Comparison of ENCODE assay signal across 16 cellular contexts in the genomic region with DNA sequence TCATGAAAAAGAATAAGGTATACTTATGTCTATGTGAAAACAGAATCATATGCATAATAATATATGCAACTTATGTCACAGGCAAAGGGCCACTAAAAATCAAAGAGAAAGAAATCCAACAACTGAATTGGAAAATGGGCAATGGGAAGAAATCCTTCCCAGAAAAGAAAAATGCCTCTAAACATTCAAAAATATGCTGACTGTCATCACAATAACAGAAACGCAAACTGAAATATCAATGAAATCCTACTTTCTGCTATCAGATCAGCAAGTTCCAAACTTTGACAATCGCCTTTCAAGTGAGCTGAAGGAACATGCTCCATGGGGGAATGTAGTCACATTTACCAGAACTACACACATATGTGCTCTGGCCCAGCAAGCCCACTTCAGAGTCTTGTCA.
DNase-seq lines count a peak whose midpoint lies in the region; ATAC-seq and TF ChIP-seq lines count a peak whose summit lies in the region.
"Had no signal": no experiment of that assay in that cellular context is flagged by ENCODE, and none has a peak within 500 bp of the region (broad histone marks: within the 10 kb centered on the region; RNA-seq: fewer than 3 reads in every experiment).

No MANE protein-coding gene starts in this region.

- H2AFZ ChIP-seq in OCI-LY1 (ENCODE audit: low read length), result no peak overlapping the region

- peaks cover 9% of the 10 kb centered on the region; the same call in 1 of the 2 replicates for H3K9me3 ChIP-seq in BLaER1
- H3K9me3 ChIP-seq in OCI-LY1 (ENCODE audit: low read length), result 0 out of 2 replicates have a peak, but pooled peaks cover 3% of the 10 kb centered on the region
- no peaks in the 10 kb centered on the region for H3K9me3 ChIP-seq in neutrophil
- H3K9me3 ChIP-seq: SK-N-SH had no signal

- H4K20me1 ChIP-seq in BLaER1, result no peaks in the 10 kb centered on the region
- H4K20me1 ChIP-seq in OCI-LY1 (ENCODE audit: insufficient read depth, low read length), result no peaks in the 10 kb centered on the region

- no peak overlapping the region for H3K4me3 ChIP-seq in BLaER1
- H3K4me3 ChIP-seq in GM12865 (ENCODE audit: low read depth, low read length), result peak overlapping the region; percentile 93
- H3K4me3 ChIP-seq in OCI-LY1 (ENCODE audit: low read depth, low read length, poor library complexity, severe bottlenecking), result peak overlapping the region; percentile 80
- H3K4me3 ChIP-seq in neutrophil (ENCODE audit: low read depth in 1 of 2, low read length in 1 of 2), result no peak overlapping the region
- H3K4me3 ChIP-seq in brain microvascular endothelial cell (ENCODE audit: low read depth, low read length), result no peak overlapping the region

- in situ Hi-C loops in brain microvascular endothelial cell (cut with HindIII; ENCODE audit: low pct_ligation_motif_present, low sequenced_read_pairs), result no loop called here

- no peaks in the 10 kb centered on the region for H3K9me2 ChIP-seq in OCI-LY1 (ENCODE audit: low read depth, low read length)
- H3K9me2 ChIP-seq: SK-N-SH had no signal

- no peak for DNase-seq in GM12865 (ENCODE audit: low read depth)
- DNase-seq in brain microvascular endothelial cell, result no peak
- DNase-seq in activated CD4-positive, alpha-beta T cell treated with anti-CD3 and anti-CD28 coated beads for 1 hour, result no peak
- DNase-seq: DMS79, H7, NCI-H1105, NCI-H2081, PC-3, SHP77 treated with DMSO at 0.1 percent for 48 hours, SK-N-SH, T-cell had no signal

- no peaks in the 10 kb centered on the region for H3F3A ChIP-seq in OCI-LY1 (ENCODE audit: insufficient read depth, low read length)

- H3K27me3 ChIP-seq in BLaER1 (no peaks in the 10 kb centered on the region), OCI-LY1 (ENCODE audit: insufficient read depth, low read length) (no peaks in the 10 kb centered on the region), neutrophil (no peaks in the 10 kb centered on the region), brain microvascular endothelial cell (replicated peaks) (peaks cover 15% of the 10 kb centered on the region)

- H3K79me2 ChIP-seq in OCI-LY1 (ENCODE audit: insufficient read depth, low read length), result peaks cover 16% of the 10 kb centered on the region

- peaks cover 83% of the 10 kb centered on the region for H3K4me1 ChIP-seq in BLaER1
- H3K4me1 ChIP-seq in OCI-LY1 (ENCODE audit: insufficient read depth, low read length, severe bottlenecking), result peaks cover 95% of the 10 kb centered on the region
- H3K4me1 ChIP-seq in neutrophil (ENCODE audit: control insufficient read depth in 1 of 2, insufficient read depth in 1 of 2, low read depth in 1 of 2, low read length in 1 of 2), result peaks cover 34 to 44% of the 10 kb centered on the region in 2 experiments

- H3K36me3 ChIP-seq in BLaER1, result no peaks in the 10 kb centered on the region
- peaks cover 66% of the 10 kb centered on the region for H3K36me3 ChIP-seq in OCI-LY1 (ENCODE audit: insufficient read depth, low read length)
- no peaks in the 10 kb centered on the region for H3K36me3 ChIP-seq in neutrophil
- no peaks in the 10 kb centered on the region for H3K36me3 ChIP-seq in brain microvascular endothelial cell (replicated peaks)

- no peak for ATAC-seq in HG03159 (IDR thresholded peaks at IDR 0.05; ENCODE audit: unreplicated experiment)
- ATAC-seq: PC-3, T-cell had no signal

- H3K9ac ChIP-seq in BLaER1, result no peak overlapping the region
- peak overlapping the region; percentile 22; the same call in 1 of the 2 replicates for H3K9ac ChIP-seq in OCI-LY1 (ENCODE audit: low read length)
- H3K9ac ChIP-seq: SK-N-SH had no signal

- H3K27ac ChIP-seq in BLaER1 (no peak overlapping the region), OCI-LY1 (ENCODE audit: low read depth, low read length, poor library complexity, severe bottlenecking) (peak overlapping the region; percentile 97), neutrophil (peak overlapping the region; percentile 19), brain microvascular endothelial cell (no peak overlapping the region)
- H3K27ac ChIP-seq: C4-2B had no signal

- no peak for TF ChIP-seq CTCF in GM12865 (IDR thresholded peaks at IDR 0.05; ENCODE audit: insufficient read depth, low read depth, low read length, missing control alignments)
- TF ChIP-seq CTCF in OCI-LY1 (IDR thresholded peaks at IDR 0.05; ENCODE audit: low read length), result no peak
- no peak for TF ChIP-seq CTCF in neutrophil (IDR thresholded peaks at IDR 0.05)
- TF ChIP-seq CTCF in brain microvascular endothelial cell (IDR thresholded peaks at IDR 0.05; ENCODE audit: low read depth, low read length, missing control alignments), result no peak

- H3K4me2 ChIP-seq in BLaER1 (peak overlapping the region; percentile 82; the same call in 1 of the 2 replicates), OCI-LY1 (ENCODE audit: low read length) (peak overlapping the region; percentile 79)
- H3K4me2 ChIP-seq: SK-N-SH had no signal

Comparison
In these comparisons a context has a peak if more than half of its experiments do, and no peak if none do; other contexts are left out.
1. H3K27ac ChIP-seq: peak in OCI-LY1 (single experiment) and neutrophil (single experiment); none in BLaER1 (single experiment) and brain microvascular endothelial cell (single experiment).
2. H3K4me3 ChIP-seq: peak in GM12865 (single experiment) and OCI-LY1 (single experiment); none in BLaER1 (single experiment), neutrophil (0 of 2) and brain microvascular endothelial cell (single experiment).